26 cellular contexts compared by ENCODE assay signal in genomic region chr13:107977175-107977574, GRCh38.
DNase-seq lines count a peak whose midpoint lies in the region; ATAC-seq, FAIRE-seq and TF ChIP-seq lines count a peak whose summit lies in the region.
"Had no signal": no experiment of that assay in that cellular context is flagged by ENCODE, and none has a peak within 500 bp of the region (broad histone marks: within the 10 kb centered on the region; RNA-seq: fewer than 3 reads in every experiment).

No MANE protein-coding gene starts in this region.

- H3K79me2 ChIP-seq in K562 (ENCODE audit: control insufficient read depth, insufficient read depth, low read length) (no peaks in the 10 kb centered on the region), SK-N-SH (ENCODE audit: insufficient read depth) (no peaks in the 10 kb centered on the region)

- TF ChIP-seq EP300 in K562 (IDR thresholded peaks at IDR 0.05; ENCODE audit: low read length) (no peak), SK-N-SH (IDR thresholded peaks at IDR 0.05; ENCODE audit: borderline replicate concordance in 1 of 2, low read depth in 1 of 2, low read length in 1 of 2) (no peak)

- WGBS in K562 (ENCODE audit: insufficient coverage, low coverage, missing lambda C conversion rate): 2% methylated on average over 4 of the region's 4 CpGs
- WGBS in SK-N-SH (ENCODE audit: low lambda C conversion rate): 70% methylated on average over 4 of the region's 4 CpGs

- POLR2A ChIA-PET in K562 (lab: Yijun Ruan, JAX) (interaction anchor here (1.0 to 1.9 kb wide), 7 partner anchors 8 to 76 kb away, joined by 3 to 6 read pairs (median 5); no protein-coding TSS in a partner anchor), SK-N-SH (lab: Yijun Ruan, JAX) (no interaction called here)

- TF ChIP-seq POLR2A in K562 (conservative IDR thresholded peaks at IDR 0.05) (no peak), GM18505 (IDR thresholded peaks at IDR 0.05; ENCODE audit: borderline replicate concordance, extremely low read depth, insufficient read depth, insufficient read length) (no peak)

- H3K36me3 Mint-ChIP-seq in activated T-helper 17 cell treated with anti-CD3 and anti-CD28 coated beads, Interleukin-2, amount 50 U/mL, for 72 hours (ENCODE audit: low read depth): no peaks in the 10 kb centered on the region
- H3K36me3 Mint-ChIP-seq: activated naive CD8-positive, alpha-beta T cell; CD4-positive, alpha-beta memory T cell; mesothelial cell of epicardium; naive thymus-derived CD8-positive, alpha-beta T cell had no signal

- in situ Hi-C loops in K562 (cut with MboI): no loop called here

- H3K27ac ChIP-seq in K562 (ENCODE audit: extremely low read depth, low read depth, low read length): no peak overlapping the region
- no peak overlapping the region for H3K27ac ChIP-seq in SK-N-SH (ENCODE audit: low read depth in 2 of 2, low read length in 1 of 2)
- H3K27ac ChIP-seq: SK-N-MC had no signal

- BruUV-seq in K562 (replicated peaks; lab: Mats Ljungman, UMichigan): no TSS peak

- H3K9me3 ChIP-seq in K562 (replicated peaks; ENCODE audit: control insufficient read depth, insufficient read depth, low read depth, low read length) (no peaks in the 10 kb centered on the region), SK-N-SH (no peaks in the 10 kb centered on the region)

- no peak overlapping the region for H3K4me3 Mint-ChIP-seq in activated T-helper 17 cell treated with anti-CD3 and anti-CD28 coated beads, Interleukin-2, amount 50 U/mL, for 72 hours
- H3K4me3 Mint-ChIP-seq: activated CD8-positive, alpha-beta T cell treated with anti-CD3 and anti-CD28 coated beads, Interleukin-2, amount 10 ng/mL, durations not matched to agents 7 days and 5 days; activated naive CD8-positive, alpha-beta T cell; CD4-positive, alpha-beta memory T cell; mesothelial cell of epicardium; naive thymus-derived CD8-positive, alpha-beta T cell; stimulated activated naive CD8-positive, alpha-beta T cell treated with anti-CD3 and anti-CD28 coated beads, Interleukin-15, Interleukin-2, amounts not matched to agents 100 ng/mL and 50 ng/mL, for 24 hours; T-helper 17 cell had no signal

- peak; percentile 63 for ATAC-seq in K562
- no peak for ATAC-seq in activated T-helper 17 cell treated with anti-CD3 and anti-CD28 coated beads, Interleukin-2, amount 50 U/mL, for 72 hours (replicated peaks)
- ATAC-seq in GM18505 (IDR thresholded peaks at IDR 0.05; ENCODE audit: unreplicated experiment): no peak
- ATAC-seq: activated CD8-positive, alpha-beta T cell treated with anti-CD3 and anti-CD28 coated beads, Interleukin-2, amount 10 ng/mL, durations not matched to agents 7 days and 5 days; naive thymus-derived CD8-positive, alpha-beta T cell; T-helper 17 cell had no signal

- H4K20me1 ChIP-seq in K562 (replicated peaks; ENCODE audit: control insufficient read depth, insufficient read depth, low read length): no peaks in the 10 kb centered on the region
- H4K20me1 ChIP-seq in SK-N-SH (ENCODE audit: insufficient read depth): no peaks in the 10 kb centered on the region

- no peak overlapping the region for H3K9ac ChIP-seq in K562 (ENCODE audit: insufficient read depth in 1 of 2, low read depth in 2 of 2, low read length in 2 of 2)
- no peak overlapping the region for H3K9ac ChIP-seq in SK-N-SH

- H3K4me3 ChIP-seq in K562 (no peak overlapping the region), SK-N-SH (ENCODE audit: low read depth in 2 of 2, low read length in 1 of 2) (no peak overlapping the region)
- H3K4me3 ChIP-seq: SK-N-MC had no signal

- intact Hi-C loops in K562 (cut with micrococcal nuclease): no loop called here

- H2AFZ ChIP-seq in K562 (ENCODE audit: low read depth, low read length) (no peak overlapping the region), SK-N-SH (ENCODE audit: low read depth) (no peak overlapping the region)

- no peak for FAIRE-seq in K562 (lab: Jason Lieb, UNC)
- FAIRE-seq: bronchial epithelial cell, colon, keratinocyte had no signal

- no peaks in the 10 kb centered on the region for H3K9me2 ChIP-seq in SK-N-SH

- H3K27me3 ChIP-seq in K562 (ENCODE audit: control insufficient read depth in 2 of 2, insufficient read depth in 2 of 2, low read length in 2 of 2) (peaks cover 9 to 13% of the 10 kb centered on the region in 2 experiments; a peak in 3 of 5 replicates), SK-N-SH (ENCODE audit: insufficient read depth) (no peaks in the 10 kb centered on the region)

- CTCF ChIA-PET in K562 (lab: Yijun Ruan, JAX; ENCODE audit: low intra/inter-chr PET ratio) (no interaction called here), SK-N-SH (lab: Yijun Ruan, JAX) (interaction anchor here (1.0 kb wide), 1 partner anchor 13 kb away, joined by 3 read pairs; no protein-coding TSS in a partner anchor)

- DNase-seq in DMS153 treated with DMSO at 0.1 percent for 48 hours (lab: John Stamatoyannopoulos, UW; ENCODE audit: unreplicated experiment) (peak; percentile 61), NCI-H187 treated with DMSO at 0.1 percent for 48 hours (lab: John Stamatoyannopoulos, UW) (peak; percentile 79), NCI-H446 treated with DMSO at 0.1 percent for 48 hours (lab: John Stamatoyannopoulos, UW) (peak; percentile 4), K562 (ENCODE audit: extremely low read depth in 1 of 4, low spot score in 3 of 4) (no peak), NOMO-1 treated with dmso at 0.1 percent for 144 hours (lab: John Stamatoyannopoulos, UW; ENCODE audit: unreplicated experiment) (no peak), SK-N-SH (no peak)
- DNase-seq: activated CD4-positive, alpha-beta T cell treated with anti-CD3 and anti-CD28 coated beads for 1 hour; activated CD8-positive, alpha-beta T cell treated with anti-CD3 and anti-CD28 coated beads, Interleukin-2, amount 10 ng/mL, durations not matched to agents 7 days and 5 days; CD4-positive, alpha-beta memory T cell; effector CD4-positive, alpha-beta T cell; GF-D8; HCEC 1CT; naive thymus-derived CD8-positive, alpha-beta T cell; NCI-H146; nucleus accumbens; RPMI8226; T-helper 17 cell had no signal

- no peaks in the 10 kb centered on the region for H3K27me3 Mint-ChIP-seq in activated T-helper 17 cell treated with anti-CD3 and anti-CD28 coated beads, Interleukin-2, amount 50 U/mL, for 72 hours
- H3K27me3 Mint-ChIP-seq: activated naive CD8-positive, alpha-beta T cell; CD4-positive, alpha-beta memory T cell; stimulated activated naive CD8-positive, alpha-beta T cell treated with anti-CD3 and anti-CD28 coated beads, Interleukin-15, Interleukin-2, amounts not matched to agents 100 ng/mL and 50 ng/mL, for 24 hours; T-helper 17 cell had no signal

- H3K4me1 ChIP-seq in K562 (replicated peaks in 1 of 2; ENCODE audit: control insufficient read depth in 2 of 2, insufficient read depth in 2 of 2, low read length in 2 of 2) (no peaks in the 10 kb centered on the region), SK-N-SH (ENCODE audit: control insufficient read depth in 1 of 2, insufficient read depth in 2 of 2, low read depth in 1 of 2, low read length in 1 of 2) (no peaks in the 10 kb centered on the region)

- H3K27ac Mint-ChIP-seq in activated T-helper 17 cell treated with anti-CD3 and anti-CD28 coated beads, Interleukin-2, amount 50 U/mL, for 72 hours: no peak overlapping the region
- H3K27ac Mint-ChIP-seq: activated CD8-positive, alpha-beta T cell treated with anti-CD3 and anti-CD28 coated beads, Interleukin-2, amount 10 ng/mL, durations not matched to agents 7 days and 5 days; activated naive CD8-positive, alpha-beta T cell; CD4-positive, alpha-beta memory T cell; mesothelial cell of epicardium; naive thymus-derived CD8-positive, alpha-beta T cell; stimulated activated naive CD8-positive, alpha-beta T cell treated with anti-CD3 and anti-CD28 coated beads, Interleukin-15, Interleukin-2, amounts not matched to agents 100 ng/mL and 50 ng/mL, for 24 hours; T-helper 17 cell had no signal

- H3K4me2 ChIP-seq in K562 (ENCODE audit: insufficient read depth, low read length): no peak overlapping the region
- H3K4me2 ChIP-seq in SK-N-SH: no peak overlapping the region

- TF ChIP-seq CTCF in K562 (IDR thresholded peaks at IDR 0.05 in 2 of 3, conservative IDR thresholded peaks at IDR 0.05 in 1 of 3; ENCODE audit: insufficient read depth in 2 of 3, low read depth in 1 of 3, low read length in 3 of 3) (no peak), SK-N-SH (IDR thresholded peaks at IDR 0.05) (no peak)

- H3K36me3 ChIP-seq in K562 (ENCODE audit: control insufficient read depth, insufficient read depth, low read length) (no peaks in the 10 kb centered on the region), SK-N-SH (replicated peaks in 1 of 2; ENCODE audit: control insufficient read depth in 1 of 2, insufficient read depth in 2 of 2, low read length in 1 of 2) (no peaks in the 10 kb centered on the region)

- no peaks in the 10 kb centered on the region for H3F3A ChIP-seq in SK-N-SH (replicated peaks; ENCODE audit: insufficient read depth)

- no peaks in the 10 kb centered on the region for H3K9me1 ChIP-seq in K562 (ENCODE audit: control insufficient read depth, insufficient read depth, low read length)

- H3K9me3 Mint-ChIP-seq in activated T-helper 17 cell treated with anti-CD3 and anti-CD28 coated beads, Interleukin-2, amount 50 U/mL, for 72 hours: no peaks in the 10 kb centered on the region
- H3K9me3 Mint-ChIP-seq: mesothelial cell of epicardium; stimulated activated naive CD8-positive, alpha-beta T cell treated with anti-CD3 and anti-CD28 coated beads, Interleukin-15, Interleukin-2, amounts not matched to agents 100 ng/mL and 50 ng/mL, for 24 hours had no signal

- TF ChIP-seq RAD21 in K562 (CRISPR knock-in tag; conservative IDR thresholded peaks at IDR 0.05 in 1 of 2, IDR thresholded peaks at IDR 0.05 in 1 of 2): no peak
- no peak for TF ChIP-seq RAD21 in SK-N-SH (IDR thresholded peaks at IDR 0.05; ENCODE audit: low read length)

- no peaks in the 10 kb centered on the region for H3K4me1 Mint-ChIP-seq in activated T-helper 17 cell treated with anti-CD3 and anti-CD28 coated beads, Interleukin-2, amount 50 U/mL, for 72 hours
- H3K4me1 Mint-ChIP-seq: CD4-positive, alpha-beta memory T cell; mesothelial cell of epicardium; naive thymus-derived CD8-positive, alpha-beta T cell; T-helper 17 cell had no signal

TF ChIP-seq in SK-N-SH, 30 proteins besides CTCF, POLR2A, EP300 and RAD21 (continues in another document):
- TF ChIP-seq FOXM1 (IDR thresholded peaks at IDR 0.05; ENCODE audit: low read depth): no peak
- TF ChIP-seq NRF1 (IDR thresholded peaks at IDR 0.05; ENCODE audit: low read depth, low read length): no peak
- TF ChIP-seq FOXJ3 (CRISPR knock-in tag; IDR thresholded peaks at IDR 0.05): no peak
- TF ChIP-seq TCF12 (IDR thresholded peaks at IDR 0.05): no peak
- TF ChIP-seq, protein P1, sequence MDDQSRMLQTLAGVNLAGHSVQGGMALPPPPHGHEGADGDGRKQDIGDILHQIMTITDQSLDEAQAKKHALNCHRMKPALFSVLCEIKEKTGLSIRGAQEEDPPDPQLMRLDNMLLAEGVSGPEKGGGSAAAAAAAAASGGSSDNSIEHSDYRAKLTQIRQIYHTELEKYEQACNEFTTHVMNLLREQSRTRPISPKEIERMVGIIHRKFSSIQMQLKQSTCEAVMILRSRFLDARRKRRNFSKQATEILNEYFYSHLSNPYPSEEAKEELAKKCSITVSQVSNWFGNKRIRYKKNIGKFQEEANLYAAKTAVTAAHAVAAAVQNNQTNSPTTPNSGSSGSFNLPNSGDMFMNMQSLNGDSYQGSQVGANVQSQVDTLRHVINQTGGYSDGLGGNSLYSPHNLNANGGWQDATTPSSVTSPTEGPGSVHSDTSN (IDR thresholded peaks at IDR 0.05): no peak

Comparison
In these comparisons a context has a peak if more than half of its experiments do, and no peak if none do; other contexts are left out.
1. DNase-seq: peak in DMS153 treated with DMSO at 0.1 percent for 48 hours (single experiment), NCI-H187 treated with DMSO at 0.1 percent for 48 hours (single experiment) and NCI-H446 treated with DMSO at 0.1 percent for 48 hours (single experiment); none in K562 (0 of 4), NOMO-1 treated with dmso at 0.1 percent for 144 hours (single experiment) and SK-N-SH (single experiment).